1 cellular context compared by ENCODE assay signal in genomic region chr12:132427999-132428871, GRCh38.
TF ChIP-seq lines count a peak whose summit lies in the region.

No MANE protein-coding gene starts in this region.

TF ChIP-seq in SK-N-SH treated with all-trans-retinoic acid at 6 μM for 48 hours, 23 proteins besides CTCF, POLR2A, EP300 and RAD21 (continued from another document):
- TF ChIP-seq TSHZ2 (CRISPR knock-in tag; IDR thresholded peaks at IDR 0.05) (no peak), CREB5 (CRISPR knock-in tag; IDR thresholded peaks at IDR 0.05; ENCODE audit: low read depth) (no peak), ZFP3 (CRISPR knock-in tag; IDR thresholded peaks at IDR 0.05) (no peak)
